Comparison of ENCODE assay signal across 28 cellular contexts in genomic region chr9:742914-743594, GRCh38.
DNase-seq lines count a peak whose midpoint lies in the region; ATAC-seq and TF ChIP-seq lines count a peak whose summit lies in the region.
"Had no signal": no experiment of that assay in that cellular context is flagged by ENCODE, and none has a peak within 500 bp of the region (broad histone marks: within the 10 kb centered on the region; RNA-seq: fewer than 3 reads in every experiment).

No MANE protein-coding gene starts in this region.

- H3K4me3 ChIP-seq in heart left ventricle, result no peak overlapping the region
- H3K4me3 ChIP-seq in dorsolateral prefrontal cortex, result no peak overlapping the region
- no peak overlapping the region for H3K4me3 ChIP-seq in osteoblast (ENCODE audit: insufficient read depth, low read length)
- no peak overlapping the region for H3K4me3 ChIP-seq in tibial artery
- H3K4me3 ChIP-seq in Karpas-422 (ENCODE audit: low read length), result no peak overlapping the region
- H3K4me3 ChIP-seq: adrenal gland, breast epithelium, hepatocyte, mucosa of descending colon, ovary had no signal

- TF ChIP-seq CTCF in heart left ventricle (IDR thresholded peaks at IDR 0.05), result no peak
- no peak for TF ChIP-seq CTCF in dorsolateral prefrontal cortex (IDR thresholded peaks at IDR 0.05 in 54 of 56, conservative IDR thresholded peaks at IDR 0.05 in 2 of 56; ENCODE audit: low read depth in 1 of 56, partially characterized antibody in 56 of 56)
- no peak for TF ChIP-seq CTCF in osteoblast (IDR thresholded peaks at IDR 0.05; ENCODE audit: extremely low read depth, low read depth, low read length)
- TF ChIP-seq CTCF in tibial artery (IDR thresholded peaks at IDR 0.05), result no peak

- no peaks in the 10 kb centered on the region for H3K9me3 ChIP-seq in heart left ventricle
- no peaks in the 10 kb centered on the region for H3K9me3 ChIP-seq in osteoblast (ENCODE audit: low read depth, low read length)
- no peaks in the 10 kb centered on the region for H3K9me3 ChIP-seq in tibial artery
- H3K9me3 ChIP-seq in Karpas-422 (ENCODE audit: low read length), result no peaks in the 10 kb centered on the region
- H3K9me3 ChIP-seq: adrenal gland, breast epithelium, mucosa of descending colon, ovary had no signal

- TF ChIP-seq POLR2A in heart left ventricle (IDR thresholded peaks at IDR 0.05), result no peak

- peak overlapping the region in 8 of 12 donors; percentile 7 to 81 (median 75) for H3K27ac ChIP-seq in heart left ventricle
- H3K27ac ChIP-seq in dorsolateral prefrontal cortex, result peak overlapping the region in 48 of 59 donors; percentile 3 to 87 (median 54)
- no peak overlapping the region for H3K27ac ChIP-seq in osteoblast (ENCODE audit: low read depth, low read length)
- H3K27ac ChIP-seq in tibial artery, result peak overlapping the region; percentile 45 to 80
- no peak overlapping the region for H3K27ac ChIP-seq in Karpas-422 (ENCODE audit: low read length)
- H3K27ac ChIP-seq: 22Rv1, adrenal gland, breast epithelium, foreskin keratinocyte, hepatocyte, ovary had no signal

- H3K27me3 ChIP-seq in heart left ventricle, result no peaks in the 10 kb centered on the region
- no peaks in the 10 kb centered on the region for H3K27me3 ChIP-seq in dorsolateral prefrontal cortex
- no peaks in the 10 kb centered on the region for H3K27me3 ChIP-seq in osteoblast (ENCODE audit: insufficient read depth, low read length)
- H3K27me3 ChIP-seq in tibial artery, result no peaks in the 10 kb centered on the region
- H3K27me3 ChIP-seq in Karpas-422 (ENCODE audit: low read length), result no peaks in the 10 kb centered on the region
- H3K27me3 ChIP-seq: adrenal gland, breast epithelium, foreskin keratinocyte, hepatocyte, ovary had no signal

- 73 to 86% (median 80%) methylated on average over 8 of the region's 8 CpGs for WGBS in heart left ventricle, 4 donors

- H2AFZ ChIP-seq in osteoblast (ENCODE audit: low read length) (no peak overlapping the region), Karpas-422 (ENCODE audit: low read length) (no peak overlapping the region)
- H2AFZ ChIP-seq: hepatocyte had no signal

- no peaks in the 10 kb centered on the region for H3K9me2 ChIP-seq in Karpas-422 (replicated peaks; ENCODE audit: insufficient read depth, low read length)

- no peak for ATAC-seq in heart left ventricle
- no peak for ATAC-seq in Right ventricle myocardium inferior
- no peak for ATAC-seq in GM18867 (IDR thresholded peaks at IDR 0.05; ENCODE audit: unreplicated experiment)
- ATAC-seq: foreskin keratinocyte, mucosa of descending colon had no signal

- intact Hi-C loops in heart left ventricle (cut with DNase I), result loop anchor here in 2 of 10 donors (5.0 kb wide), 2 partner anchors 36 to 91 kb away; no protein-coding TSS in a partner anchor
- intact Hi-C loops in Right ventricle myocardium inferior (cut with DNase I), result loop anchor here (10.0 kb wide), 1 partner anchor 48 kb away; no protein-coding TSS in a partner anchor
- intact Hi-C loops in dorsolateral prefrontal cortex (cut with DNase I), result no loop called here
- intact Hi-C loops in tibial artery (cut with DNase I; ENCODE audit: low total_unique reads), result no loop called here

- H3K79me2 ChIP-seq in osteoblast (ENCODE audit: insufficient read depth, low read length), result no peaks in the 10 kb centered on the region
- H3K79me2 ChIP-seq in Karpas-422 (ENCODE audit: low read length), result no peaks in the 10 kb centered on the region
- H3K79me2 ChIP-seq: hepatocyte had no signal

- H3K36me3 ChIP-seq in heart left ventricle (peaks cover 0 to 98% (median 52%) of the 10 kb centered on the region in 9 donors), osteoblast (ENCODE audit: insufficient read depth, low read length) (peaks cover 82% of the 10 kb centered on the region), tibial artery (peaks cover 64 to 88% (median 87%) of the 10 kb centered on the region in 3 donors), Karpas-422 (ENCODE audit: insufficient read depth, low read length) (peaks cover 16% of the 10 kb centered on the region; the same call in 1 of the 2 replicates)
- H3K36me3 ChIP-seq: breast epithelium, ovary had no signal

- H4K20me1 ChIP-seq in osteoblast (ENCODE audit: insufficient read depth, low read length), result no peaks in the 10 kb centered on the region
- H4K20me1 ChIP-seq in Karpas-422 (ENCODE audit: insufficient read depth, low read depth, low read length), result no peaks in the 10 kb centered on the region

- H3K9ac ChIP-seq in Karpas-422 (ENCODE audit: low read length), result no peak overlapping the region

- H3K4me1 ChIP-seq in heart left ventricle (peaks cover 0 to 63% (median 35%) of the 10 kb centered on the region in 12 donors), osteoblast (ENCODE audit: insufficient read depth, low read length) (peaks cover 16% of the 10 kb centered on the region), tibial artery (peaks cover 0 to 74% (median 38%) of the 10 kb centered on the region in 4 donors), Karpas-422 (ENCODE audit: low read length) (peaks cover 6% of the 10 kb centered on the region; the same call in 1 of the 2 replicates)
- H3K4me1 ChIP-seq: adrenal gland had no signal

- DNase-seq in heart left ventricle (no peak), Right ventricle myocardium inferior (ENCODE audit: missing footprints) (no peak), dorsolateral prefrontal cortex (no peak), osteoblast (ENCODE audit: insufficient read length, low spot score, missing footprints) (peak; percentile 32), tibial artery (no peak), Karpas-422 (no peak), NCI-H1105 (lab: John Stamatoyannopoulos, UW) (no peak)
- DNase-seq: activated CD4-positive, alpha-beta memory T cell treated with anti-CD3 and anti-CD28 coated beads for 36 hours; activated CD4-positive, CD25-positive, alpha-beta regulatory T cell treated with anti-CD3 and anti-CD28 coated beads, Interleukin-2, amount 50 U/mL, for 72 hours; activated CD8-positive, alpha-beta memory T cell treated with anti-CD3 and anti-CD28 coated beads, Interleukin-2, amount 50 U/mL, for 4 hours; activated naive CD4-positive, alpha-beta T cell treated with anti-CD3 and anti-CD28 coated beads for 36 hours; adrenal gland; foreskin keratinocyte; GOT3; IMR-90; kidney glomerular epithelial cell; mammary epithelial cell; mucosa of descending colon; NCI-H146; NCI-H345; ovary; SHP77 treated with DMSO at 0.1 percent for 48 hours; stimulated activated CD4-positive, alpha-beta T cell treated with anti-CD3 and anti-CD28 coated beads, Interleukin-12 subunit alpha, Interleukin-12 subunit beta, amount 100 ng/mL, for 4 hours; stimulated activated CD4-positive, alpha-beta T cell treated with anti-CD3 and anti-CD28 coated beads, Interleukin-2, amount 100 ng/mL, for 48 hours had no signal

- H3K4me2 ChIP-seq in osteoblast (ENCODE audit: insufficient read depth, low read length) (no peak overlapping the region), Karpas-422 (ENCODE audit: low read depth, low read length, poor library complexity, severe bottlenecking) (no peak overlapping the region)
- H3K4me2 ChIP-seq: hepatocyte had no signal

Comparison
In these comparisons a context has a peak if more than half of its experiments do, and no peak if none do; other contexts are left out.
1. H3K27ac ChIP-seq: peak in heart left ventricle (8 of 12), dorsolateral prefrontal cortex (48 of 59) and tibial artery (2 of 2); none in osteoblast (single experiment) and Karpas-422 (single experiment).